ENCODE assay signal across 20 cellular contexts in genomic region chr4:7150083-7150635, GRCh38. TPM values are rescaled to one million over a fixed set of nuclear protein-coding genes. Genes with fewer than 3 reads are reported as not detected.
DNase-seq lines count a peak whose midpoint lies in the region; ATAC-seq and TF ChIP-seq lines count a peak whose summit lies in the region.
"Had no signal": no experiment of that assay in that cellular context is flagged by ENCODE, and none has a peak within 500 bp of the region (broad histone marks: within the 10 kb centered on the region; RNA-seq: fewer than 3 reads in every experiment).

No MANE protein-coding gene starts in this region.

- H3K36me3 ChIP-seq in neuronal stem cell (replicated peaks in 1 of 2; ENCODE audit: control insufficient read depth in 2 of 2, insufficient read depth in 2 of 2, low read length in 2 of 2) = no peaks in the 10 kb centered on the region
- H3K36me3 ChIP-seq: BE2C had no signal

- H3K4me1 ChIP-seq in neuronal stem cell (ENCODE audit: control insufficient read depth in 2 of 2, insufficient read depth in 1 of 2, low read depth in 1 of 2, low read length in 2 of 2) = no peaks in the 10 kb centered on the region
- H3K4me1 ChIP-seq: BE2C had no signal

- no peak for TF ChIP-seq CTCF in astrocyte of the cerebellum (IDR thresholded peaks at IDR 0.05; ENCODE audit: low read depth, low read length, missing control alignments)

- no peak overlapping the region for H2BK5ac ChIP-seq in neuronal stem cell (ENCODE audit: low read length)

- no peaks in the 10 kb centered on the region for H3K9me3 ChIP-seq in neuronal stem cell (replicated peaks in 1 of 2; ENCODE audit: control insufficient read depth in 2 of 2, insufficient read depth in 1 of 2, low read depth in 1 of 2, low read length in 2 of 2)
- H3K9me3 ChIP-seq: BE2C had no signal

- H3K9ac ChIP-seq in neuronal stem cell (ENCODE audit: low read depth, low read length, poor library complexity) = no peak overlapping the region

- no peak overlapping the region for H4K8ac ChIP-seq in neuronal stem cell (ENCODE audit: low read depth, low read length)

- no peak overlapping the region for H2BK12ac ChIP-seq in neuronal stem cell (ENCODE audit: low read length)

- H2BK120ac ChIP-seq in neuronal stem cell (ENCODE audit: low read depth, low read length) = no peak overlapping the region

- H3K4me3 ChIP-seq in astrocyte of the cerebellum (ENCODE audit: low read depth, low read length) (no peak overlapping the region), neuronal stem cell (ENCODE audit: low read length in 2 of 2) (no peak overlapping the region)
- H3K4me3 ChIP-seq: GM23338 had no signal

- H3K4me2 ChIP-seq in neuronal stem cell (ENCODE audit: insufficient read depth, low read length, poor library complexity, severe bottlenecking) = no peak overlapping the region
- H3K4me2 ChIP-seq: GM23338 had no signal

- H4K91ac ChIP-seq in neuronal stem cell (ENCODE audit: low read depth, low read length, poor library complexity) = no peak overlapping the region

- H3K27me3 ChIP-seq in neuronal stem cell (ENCODE audit: control insufficient read depth in 3 of 3, insufficient read depth in 3 of 3, low read depth in 1 of 3, low read length in 3 of 3) = peaks cover 0 to 29% (median 0%) of the 10 kb centered on the region in 3 experiments
- H3K27me3 ChIP-seq: BE2C had no signal

- no peak overlapping the region for H2AFZ ChIP-seq in neuronal stem cell (ENCODE audit: low read length)
- H2AFZ ChIP-seq: GM23338 had no signal

- no peak overlapping the region for H3K18ac ChIP-seq in neuronal stem cell (ENCODE audit: low read length)

- in situ Hi-C loops in G401 (cut with HindIII; ENCODE audit: low sequenced_read_pairs) (no loop called here), astrocyte of the cerebellum (cut with HindIII; ENCODE audit: low sequenced_read_pairs) (no loop called here)

- H3K23ac ChIP-seq in neuronal stem cell (ENCODE audit: low read depth, low read length, poor library complexity) = no peak overlapping the region

- no CpG with 5 or more reads among the region's 18 CpGs for WGBS in neuronal stem cell (ENCODE audit: extremely low coverage in 2 of 2, insufficient read length in 2 of 2, insufficient replicate concordance in 1 of 2), 2 donors

- no peak overlapping the region for H3K27ac ChIP-seq in neuronal stem cell (replicated peaks; ENCODE audit: low read length)

- ATAC-seq in GM18502 (IDR thresholded peaks at IDR 0.05; ENCODE audit: poor library complexity, unreplicated experiment) (no peak), GM21576 (IDR thresholded peaks at IDR 0.05; ENCODE audit: unreplicated experiment) (no peak)
- ATAC-seq: GM23338, HCT116 had no signal

- H2BK15ac ChIP-seq in neuronal stem cell (ENCODE audit: low read length) = peak overlapping the region; percentile 9

- H3K14ac ChIP-seq in neuronal stem cell (ENCODE audit: low read length) = no peak overlapping the region

- no peak overlapping the region for H2AK5ac ChIP-seq in neuronal stem cell (ENCODE audit: low read depth, low read length)

- DNase-seq in AG20443 (ENCODE audit: low spot score) (peak; percentile 53), G401 (ENCODE audit: low spot score) (peak; percentile 65), astrocyte of the cerebellum (ENCODE audit: low read depth) (peak; percentile 20), neuronal stem cell (ENCODE audit: low spot score) (no peak), superior temporal gyrus (ENCODE audit: extremely low spot score) (no peak), hippocampal formation (lab: John Stamatoyannopoulos, UW) (no peak)
- DNase-seq: BE2C; CD4-positive, CD25-positive, alpha-beta regulatory T cell; CD8-positive, alpha-beta memory T cell; COR-L47; DMS 273 treated with DMSO at 0.1 percent for 48 hours; DMS53; DND-41; GDM1; HFFc6; KG1 had no signal

- H3K79me1 ChIP-seq in neuronal stem cell (ENCODE audit: low read depth, low read length) = no peaks in the 10 kb centered on the region

- H3K4ac ChIP-seq in neuronal stem cell (ENCODE audit: low read length) = no peak overlapping the region

RNA-seq across cellular contexts. Expression of gene SORCS2, which starts 42.2 kb away (rescaled TPM):
- total RNA-seq in G401 (2014; rRNA removed; shearing (Covaris generic)) = under 0.01 TPM in 1 of 2 replicates, not detected in the other
- polyA plus RNA-seq in neuronal stem cell (2013, experiment 1 of 2) = 2.9 TPM
- polyA plus RNA-seq in neuronal stem cell (2013, experiment 2 of 2) = 2.9 TPM
- total RNA-seq: CD4-positive, CD25-positive, alpha-beta regulatory T cell; CD8-positive, alpha-beta memory T cell had no signal
- polyA plus RNA-seq: CD4-positive, CD25-positive, alpha-beta regulatory T cell; CD8-positive, alpha-beta memory T cell had no signal

Comparison
In these comparisons a context has a peak if more than half of its experiments do, and no peak if none do; other contexts are left out.
1. DNase-seq: peak in AG20443 (single experiment), G401 (single experiment) and astrocyte of the cerebellum (single experiment); none in neuronal stem cell (single experiment), superior temporal gyrus (single experiment) and hippocampal formation (0 of 2).